Comparison of ENCODE assay signal across 18 cellular contexts in genomic region chr6:154514481-154514880, GRCh38. TPM values are rescaled to one million over a fixed set of nuclear protein-coding genes. Genes with fewer than 3 reads are reported as not detected.
DNase-seq lines count a peak whose midpoint lies in the region; ATAC-seq, FAIRE-seq and TF ChIP-seq lines count a peak whose summit lies in the region.
"Had no signal": no experiment of that assay in that cellular context is flagged by ENCODE, and none has a peak within 500 bp of the region (broad histone marks: within the 10 kb centered on the region; RNA-seq: fewer than 3 reads in every experiment).

No MANE protein-coding gene starts in this region.

- POLR2A ChIA-PET in K562 (lab: Yijun Ruan, JAX) = interaction anchor here (0.8 to 2.5 kb wide), 8 partner anchors 8 to 1531 kb away, joined by 3 to 15 read pairs (median 4); no protein-coding TSS in a partner anchor

- H3K79me2 ChIP-seq in K562 (ENCODE audit: control insufficient read depth, insufficient read depth, low read length) (peaks cover 13% of the 10 kb centered on the region), osteoblast (ENCODE audit: insufficient read depth, low read length) (peaks cover 4% of the 10 kb centered on the region)

- H3K4me1 ChIP-seq in K562 (replicated peaks in 1 of 2; ENCODE audit: control insufficient read depth in 2 of 2, insufficient read depth in 2 of 2, low read length in 2 of 2) = peaks cover 19 to 30% of the 10 kb centered on the region in 2 experiments; a peak in 4 of 5 replicates
- H3K4me1 ChIP-seq in osteoblast (ENCODE audit: insufficient read depth, low read length) = peaks cover 7% of the 10 kb centered on the region

- H3K4me3 Mint-ChIP-seq in T-helper 2 cell treated with Interferon-gamma antibody and Interleukin-4, amounts not matched to agents 5 μg/mL and 100 μg/mL, for 36 hours = no peak overlapping the region
- H3K4me3 Mint-ChIP-seq: CD8-positive, alpha-beta memory T cell; H9 had no signal

- in situ Hi-C loops in K562 (cut with MboI) = loop anchor here (25.0 kb wide), 1 partner anchor 1527 kb away; the partner anchor contains the start of gene FBXO5

- no peak overlapping the region for H3K27ac Mint-ChIP-seq in T-helper 2 cell treated with Interferon-gamma antibody and Interleukin-4, amounts not matched to agents 5 μg/mL and 100 μg/mL, for 36 hours
- H3K27ac Mint-ChIP-seq: CD8-positive, alpha-beta memory T cell; H9 had no signal

- CTCF ChIA-PET in K562 (lab: Yijun Ruan, JAX; ENCODE audit: low intra/inter-chr PET ratio) = interaction anchor here (0.7 kb wide), 1 partner anchor 58 kb away, joined by 6 read pairs; no protein-coding TSS in a partner anchor

- TF ChIP-seq EP300 in K562 (IDR thresholded peaks at IDR 0.05; ENCODE audit: low read length) = no peak

- H3K9ac ChIP-seq in K562 (ENCODE audit: insufficient read depth in 1 of 2, low read depth in 2 of 2, low read length in 2 of 2) = peak overlapping the region in 1 of 2 experiments; percentile 46; a peak in 1 of 4 replicates
- H3K9ac ChIP-seq: BLaER1 had no signal

- peaks cover 31% of the 10 kb centered on the region for H3K27me3 Mint-ChIP-seq in T-helper 2 cell treated with Interferon-gamma antibody and Interleukin-4, amounts not matched to agents 5 μg/mL and 100 μg/mL, for 36 hours (ENCODE audit: low read depth)

- H3K9me3 Mint-ChIP-seq in T-helper 2 cell treated with Interferon-gamma antibody and Interleukin-4, amounts not matched to agents 5 μg/mL and 100 μg/mL, for 36 hours = no peaks in the 10 kb centered on the region
- H3K9me3 Mint-ChIP-seq: CD8-positive, alpha-beta memory T cell; H9 had no signal

- H3K27ac ChIP-seq in K562 (ENCODE audit: extremely low read depth, low read depth, low read length) (peak overlapping the region; percentile 68), osteoblast (ENCODE audit: low read depth, low read length) (no peak overlapping the region)
- H3K27ac ChIP-seq: 22Rv1, BLaER1, HL-60 had no signal

- H3K9me1 ChIP-seq in K562 (ENCODE audit: control insufficient read depth, insufficient read depth, low read length) = no peaks in the 10 kb centered on the region

- H2AFZ ChIP-seq in K562 (ENCODE audit: low read depth, low read length) (peak overlapping the region; percentile 29), osteoblast (ENCODE audit: low read length) (no peak overlapping the region)

- H3K4me3 ChIP-seq in K562 = no peak overlapping the region
- H3K4me3 ChIP-seq in osteoblast (ENCODE audit: insufficient read depth, low read length) = no peak overlapping the region
- H3K4me3 ChIP-seq: BLaER1 had no signal

- no peak for ATAC-seq in K562

- H3K4me2 ChIP-seq in K562 (ENCODE audit: insufficient read depth, low read length) = no peak overlapping the region
- H3K4me2 ChIP-seq in osteoblast (ENCODE audit: insufficient read depth, low read length) = no peak overlapping the region
- H3K4me2 ChIP-seq: BLaER1 had no signal

- TF ChIP-seq RAD21 in K562 (CRISPR knock-in tag; conservative IDR thresholded peaks at IDR 0.05 in 1 of 2, IDR thresholded peaks at IDR 0.05 in 1 of 2) = no peak

- BruUV-seq in K562 (replicated peaks; lab: Mats Ljungman, UMichigan) = no TSS peak

- WGBS in K562 (ENCODE audit: insufficient coverage, low coverage, missing lambda C conversion rate) = 18% methylated on average over 3 of the region's 3 CpGs

- TF ChIP-seq CTCF in K562 (IDR thresholded peaks at IDR 0.05 in 2 of 3, conservative IDR thresholded peaks at IDR 0.05 in 1 of 3; ENCODE audit: insufficient read depth in 2 of 3, low read depth in 1 of 3, low read length in 3 of 3) (no peak), osteoblast (IDR thresholded peaks at IDR 0.05; ENCODE audit: extremely low read depth, low read depth, low read length) (no peak)

- no peak for TF ChIP-seq POLR2A in K562 (conservative IDR thresholded peaks at IDR 0.05)

- H3K36me3 Mint-ChIP-seq in T-helper 2 cell treated with Interferon-gamma antibody and Interleukin-4, amounts not matched to agents 5 μg/mL and 100 μg/mL, for 36 hours (ENCODE audit: low read depth) = no peaks in the 10 kb centered on the region
- H3K36me3 Mint-ChIP-seq: CD8-positive, alpha-beta memory T cell had no signal

- FAIRE-seq in K562 (lab: Jason Lieb, UNC) = no peak
- FAIRE-seq: GM12892 had no signal

- H4K20me1 ChIP-seq in K562 (replicated peaks; ENCODE audit: control insufficient read depth, insufficient read depth, low read length) = no peaks in the 10 kb centered on the region
- H4K20me1 ChIP-seq in osteoblast (ENCODE audit: insufficient read depth, low read length) = no peaks in the 10 kb centered on the region
- H4K20me1 ChIP-seq: BLaER1 had no signal

- H3K4me1 Mint-ChIP-seq in T-helper 2 cell treated with Interferon-gamma antibody and Interleukin-4, amounts not matched to agents 5 μg/mL and 100 μg/mL, for 36 hours (ENCODE audit: low read depth) = peaks cover 3% of the 10 kb centered on the region

- DNase-seq in SHP77 treated with DMSO at 0.1 percent for 48 hours (lab: John Stamatoyannopoulos, UW) (peak; percentile 35), SHP77 (lab: John Stamatoyannopoulos, UW) (no peak), K562 (ENCODE audit: extremely low read depth in 1 of 4, low spot score in 3 of 4) (no peak), osteoblast (ENCODE audit: insufficient read length, low spot score, missing footprints) (peak; percentile 14), amniotic stem cell (lab: John Stamatoyannopoulos, UW) (no peak), NCI-H446 treated with DMSO at 0.1 percent for 48 hours (lab: John Stamatoyannopoulos, UW) (no peak)
- no peak for DNase-seq in T-helper 2 cell treated with Interferon-gamma antibody and Interleukin-4, amounts not matched to agents 5 μg/mL and 100 μg/mL, for 36 hours (ENCODE audit: low spot score)
- DNase-seq: AML-193; Caco-2; CD8-positive, alpha-beta memory T cell; DND-41; GDM1; GOT3; H9 had no signal

- H3K9me3 ChIP-seq in K562 (replicated peaks; ENCODE audit: control insufficient read depth, insufficient read depth, low read depth, low read length) (no peaks in the 10 kb centered on the region), osteoblast (ENCODE audit: low read depth, low read length) (no peaks in the 10 kb centered on the region)
- H3K9me3 ChIP-seq: BLaER1, Caco-2 had no signal

- intact Hi-C loops in K562 (cut with micrococcal nuclease) = loop anchor here (5.0 kb wide), 2 partner anchors 43 to 78 kb away; no protein-coding TSS in a partner anchor

- H3K27me3 ChIP-seq in K562 (ENCODE audit: control insufficient read depth in 2 of 2, insufficient read depth in 2 of 2, low read length in 2 of 2) (no peaks in the 10 kb centered on the region), osteoblast (ENCODE audit: insufficient read depth, low read length) (no peaks in the 10 kb centered on the region)
- H3K27me3 ChIP-seq: BLaER1 had no signal

- no peaks in the 10 kb centered on the region for H3K36me3 ChIP-seq in K562 (ENCODE audit: control insufficient read depth, insufficient read depth, low read length)
- H3K36me3 ChIP-seq in osteoblast (ENCODE audit: insufficient read depth, low read length) = no peaks in the 10 kb centered on the region
- H3K36me3 ChIP-seq: BLaER1 had no signal

TF ChIP-seq in K562, 482 proteins besides CTCF, POLR2A, EP300 and RAD21:
- no peak for TF ChIP-seq ZNF445 (CRISPR knock-in tag; IDR thresholded peaks at IDR 0.05; ENCODE audit: low read depth)
- peak; percentile 30 for TF ChIP-seq DACH1 (IDR thresholded peaks at IDR 0.05; ENCODE audit: partially characterized antibody)
- TF ChIP-seq RNF2 (IDR thresholded peaks at IDR 0.05) = 0 out of 2 replicates have a peak, but pooled peaks have one; percentile 3

RNA-seq across cellular contexts. Expression of gene CNKSR3, which starts 4.0 kb away (rescaled TPM):
- 10.5 and 14.3 TPM in 2 replicates for total RNA-seq in K562 (2011; cell fraction: chromatin; rRNA removed; ENCODE audit: low replicate concordance)
- total RNA-seq in K562 (2011; cell fraction: nucleolus; rRNA removed) = 4.2 and 4.6 TPM in 2 replicates
- total RNA-seq in K562 (2011; cell fraction: nucleoplasm; rRNA removed) = 7.0 and 15.1 TPM in 2 replicates
- total RNA-seq in K562 (2014; rRNA removed) (6.7 and 11.6 TPM in 2 replicates), K562 (2014; rRNA removed; fragmentation: Illumina TruSeq; extraction: Trizol) (19.4 and 20.6 TPM in 2 replicates), K562 (2015; rRNA removed; fragmentation: Illumina TruSeq; extraction: Trizol) (17.4 and 18.6 TPM in 2 replicates), K562 (2021) (25.7 and 27.9 TPM in 2 replicates), osteoblast (4.7 and 5.4 TPM in 2 replicates)
- polyA plus RNA-seq in K562 (2011; rRNA removed) (7.1 and 8.1 TPM in 2 replicates), K562 (2014; fragmentation: Illumina TruSeq; extraction: Trizol) (24.2 and 29.6 TPM in 2 replicates), K562 (2014; fragmentation: Nextera tagmentation; extraction: Ambion mirVana) (1 to 10 TPM; 4.5 to 5.3 TPM), K562 (2014; rRNA removed) (9.5 and 9.7 TPM in 2 replicates)
- 4.9 and 5.0 TPM in 2 replicates for polyA plus RNA-seq in K562 (2011; cell fraction: cytosol; rRNA removed)
- polyA plus RNA-seq in K562 (2011; cell fraction: nucleus; rRNA removed) = 5.8 and 8.4 TPM in 2 replicates
- 5.2 and 13.5 TPM in 2 replicates for polyA plus RNA-seq in K562 (2012)
- polyA minus RNA-seq in K562 (2011; rRNA and poly(A)+ RNA removed) = 11.9 and 12.1 TPM in 2 replicates
- 5.2 and 6.2 TPM in 2 replicates for polyA minus RNA-seq in K562 (2011; cell fraction: cytosol; rRNA and poly(A)+ RNA removed)
- polyA minus RNA-seq in K562 (2011; cell fraction: nucleus; rRNA and poly(A)+ RNA removed) = 3.0 and 5.4 TPM in 2 replicates
- polyA plus RNA-seq: CD8-positive, alpha-beta memory T cell had no signal

Comparison
In these comparisons a context has a peak if more than half of its experiments do, and no peak if none do; other contexts are left out.
1. DNase-seq: peak in SHP77 treated with DMSO at 0.1 percent for 48 hours (single experiment) and osteoblast (single experiment); none in SHP77 (0 of 2), K562 (0 of 4), amniotic stem cell (single experiment), T-helper 2 cell treated with Interferon-gamma antibody and Interleukin-4, amounts not matched to agents 5 μg/mL and 100 μg/mL, for 36 hours (single experiment) and NCI-H446 treated with DMSO at 0.1 percent for 48 hours (single experiment).